Comparison of ENCODE assay signal across 1 cellular context in genomic region chr17:32876414-32877163, GRCh38.
TF ChIP-seq lines count a peak whose summit lies in the region.

Gene MYO1D, minus strand, starts transcription at chr17:32877124. Its CDS starts 252 bp downstream, at chr17:32876872.

TF ChIP-seq in K562, 482 proteins besides CTCF, POLR2A, EP300 and RAD21 (continued from another document and continues in another):
- TF ChIP-seq NFIX (CRISPR knock-in tag; IDR thresholded peaks at IDR 0.05; ENCODE audit: low read depth) (no peak), PTBP1 (IDR thresholded peaks at IDR 0.05; ENCODE audit: low read depth, low read length) (no peak), ZKSCAN8 (CRISPR knock-in tag; IDR thresholded peaks at IDR 0.05) (no peak), JUND (IDR thresholded peaks at IDR 0.05; ENCODE audit: borderline replicate concordance, low read depth, low read length) (peak; percentile 55; the same call in 1 of the 2 replicates), JUND (tag; IDR thresholded peaks at IDR 0.05; ENCODE audit: borderline replicate concordance, low read depth, low read length) (peak; percentile 66; the same call in 1 of the 3 replicates), KAT7 (CRISPR knock-in tag; IDR thresholded peaks at IDR 0.05; ENCODE audit: borderline replicate concordance) (no peak), MITF (IDR thresholded peaks at IDR 0.05) (no peak), ZNF408 (CRISPR knock-in tag; IDR thresholded peaks at IDR 0.05; ENCODE audit: low read depth) (no peak), NFATC3 (IDR thresholded peaks at IDR 0.05) (0 out of 2 replicates have a peak, but pooled peaks have one; percentile 88), LCOR (CRISPR knock-in tag; IDR thresholded peaks at IDR 0.05) (no peak), E2F1 (CRISPR knock-in tag; IDR thresholded peaks at IDR 0.05) (peak; percentile 59; the same call in 1 of the 2 replicates), E4F1 (CRISPR knock-in tag; IDR thresholded peaks at IDR 0.05; ENCODE audit: borderline replicate concordance) (no peak), FUS (optimal IDR thresholded peaks at IDR 0.05; ENCODE audit: low read depth, low read length) (peak; percentile 78), KAT8 (IDR thresholded peaks at IDR 0.05; ENCODE audit: low read depth) (no peak), NUFIP1 (IDR thresholded peaks at IDR 0.05; ENCODE audit: partially characterized antibody) (no peak), RUNX1 (IDR thresholded peaks at IDR 0.05; ENCODE audit: low read depth) (no peak), SAFB (IDR thresholded peaks at IDR 0.05; ENCODE audit: borderline replicate concordance, low read depth, low read length) (peak; percentile 56; the same call in 1 of the 2 replicates), EP400 (IDR thresholded peaks at IDR 0.05) (peak; percentile 62; the same call in 1 of the 2 replicates), GTF2B (IDR thresholded peaks at IDR 0.05; ENCODE audit: extremely low read depth, insufficient read length) (no peak), CBX1 (IDR thresholded peaks at IDR 0.05; ENCODE audit: low read depth) (no peak), EGR1 (conservative IDR thresholded peaks at IDR 0.05) (peak; percentile 68), POLR2AphosphoS2 (IDR thresholded peaks at IDR 0.05; ENCODE audit: low read length) (no peak), MBD2 (IDR thresholded peaks at IDR 0.05; ENCODE audit: borderline replicate concordance, low read depth) (no peak), ZNF583 (CRISPR knock-in tag; IDR thresholded peaks at IDR 0.05) (peak; percentile 48; the same call in 1 of the 2 replicates), ZBTB7A (IDR thresholded peaks at IDR 0.05; ENCODE audit: borderline replicate concordance, control insufficient read depth, low read depth, low read length) (peak; percentile 83), GMEB1 (CRISPR knock-in tag; IDR thresholded peaks at IDR 0.05) (0 out of 2 replicates have a peak, but pooled peaks have one; percentile 6), EHMT2 (IDR thresholded peaks at IDR 0.05) (no peak), GABPB1 (CRISPR knock-in tag; IDR thresholded peaks at IDR 0.05) (no peak), ILK (tag; IDR thresholded peaks at IDR 0.05; ENCODE audit: borderline replicate concordance, low read depth) (no peak), KHSRP (IDR thresholded peaks at IDR 0.05) (no peak), SMARCB1 (IDR thresholded peaks at IDR 0.05; ENCODE audit: insufficient read length, low read depth) (no peak)
- TF ChIP-seq, protein P1, sequence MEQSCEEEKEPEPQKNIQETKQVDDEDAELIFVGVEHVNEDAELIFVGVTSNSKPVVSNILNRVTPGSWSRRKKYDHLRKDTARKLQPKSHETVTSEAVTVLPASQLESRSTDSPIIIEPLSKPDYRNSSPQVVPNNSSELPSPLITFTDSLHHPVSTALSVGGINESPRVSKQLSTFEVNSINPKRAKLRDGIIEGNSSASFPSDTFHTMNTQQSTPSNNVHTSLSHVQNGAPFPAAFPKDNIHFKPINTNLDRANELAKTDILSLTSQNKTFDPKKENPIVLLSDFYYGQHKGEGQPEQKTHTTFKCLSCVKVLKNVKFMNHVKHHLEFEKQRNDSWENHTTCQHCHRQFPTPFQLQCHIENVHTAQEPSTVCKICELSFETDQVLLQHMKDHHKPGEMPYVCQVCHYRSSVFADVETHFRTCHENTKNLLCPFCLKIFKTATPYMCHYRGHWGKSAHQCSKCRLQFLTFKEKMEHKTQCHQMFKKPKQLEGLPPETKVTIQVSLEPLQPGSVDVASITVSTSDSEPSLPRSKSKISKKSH (CRISPR knock-in tag; IDR thresholded peaks at IDR 0.05): no peak
- TF ChIP-seq, protein P2, sequence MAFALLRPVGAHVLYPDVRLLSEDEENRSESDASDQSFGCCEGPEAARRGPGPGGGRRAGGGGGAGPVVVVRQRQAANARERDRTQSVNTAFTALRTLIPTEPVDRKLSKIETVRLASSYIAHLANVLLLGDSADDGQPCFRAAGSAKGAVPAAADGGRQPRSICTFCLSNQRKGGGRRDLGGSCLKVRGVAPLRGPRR (CRISPR knock-in tag; IDR thresholded peaks at IDR 0.05): no peak
- TF ChIP-seq, protein P3, sequence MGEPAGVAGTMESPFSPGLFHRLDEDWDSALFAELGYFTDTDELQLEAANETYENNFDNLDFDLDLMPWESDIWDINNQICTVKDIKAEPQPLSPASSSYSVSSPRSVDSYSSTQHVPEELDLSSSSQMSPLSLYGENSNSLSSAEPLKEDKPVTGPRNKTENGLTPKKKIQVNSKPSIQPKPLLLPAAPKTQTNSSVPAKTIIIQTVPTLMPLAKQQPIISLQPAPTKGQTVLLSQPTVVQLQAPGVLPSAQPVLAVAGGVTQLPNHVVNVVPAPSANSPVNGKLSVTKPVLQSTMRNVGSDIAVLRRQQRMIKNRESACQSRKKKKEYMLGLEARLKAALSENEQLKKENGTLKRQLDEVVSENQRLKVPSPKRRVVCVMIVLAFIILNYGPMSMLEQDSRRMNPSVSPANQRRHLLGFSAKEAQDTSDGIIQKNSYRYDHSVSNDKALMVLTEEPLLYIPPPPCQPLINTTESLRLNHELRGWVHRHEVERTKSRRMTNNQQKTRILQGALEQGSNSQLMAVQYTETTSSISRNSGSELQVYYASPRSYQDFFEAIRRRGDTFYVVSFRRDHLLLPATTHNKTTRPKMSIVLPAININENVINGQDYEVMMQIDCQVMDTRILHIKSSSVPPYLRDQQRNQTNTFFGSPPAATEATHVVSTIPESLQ (CRISPR knock-in tag; IDR thresholded peaks at IDR 0.05): no peak
- TF ChIP-seq, protein P4, sequence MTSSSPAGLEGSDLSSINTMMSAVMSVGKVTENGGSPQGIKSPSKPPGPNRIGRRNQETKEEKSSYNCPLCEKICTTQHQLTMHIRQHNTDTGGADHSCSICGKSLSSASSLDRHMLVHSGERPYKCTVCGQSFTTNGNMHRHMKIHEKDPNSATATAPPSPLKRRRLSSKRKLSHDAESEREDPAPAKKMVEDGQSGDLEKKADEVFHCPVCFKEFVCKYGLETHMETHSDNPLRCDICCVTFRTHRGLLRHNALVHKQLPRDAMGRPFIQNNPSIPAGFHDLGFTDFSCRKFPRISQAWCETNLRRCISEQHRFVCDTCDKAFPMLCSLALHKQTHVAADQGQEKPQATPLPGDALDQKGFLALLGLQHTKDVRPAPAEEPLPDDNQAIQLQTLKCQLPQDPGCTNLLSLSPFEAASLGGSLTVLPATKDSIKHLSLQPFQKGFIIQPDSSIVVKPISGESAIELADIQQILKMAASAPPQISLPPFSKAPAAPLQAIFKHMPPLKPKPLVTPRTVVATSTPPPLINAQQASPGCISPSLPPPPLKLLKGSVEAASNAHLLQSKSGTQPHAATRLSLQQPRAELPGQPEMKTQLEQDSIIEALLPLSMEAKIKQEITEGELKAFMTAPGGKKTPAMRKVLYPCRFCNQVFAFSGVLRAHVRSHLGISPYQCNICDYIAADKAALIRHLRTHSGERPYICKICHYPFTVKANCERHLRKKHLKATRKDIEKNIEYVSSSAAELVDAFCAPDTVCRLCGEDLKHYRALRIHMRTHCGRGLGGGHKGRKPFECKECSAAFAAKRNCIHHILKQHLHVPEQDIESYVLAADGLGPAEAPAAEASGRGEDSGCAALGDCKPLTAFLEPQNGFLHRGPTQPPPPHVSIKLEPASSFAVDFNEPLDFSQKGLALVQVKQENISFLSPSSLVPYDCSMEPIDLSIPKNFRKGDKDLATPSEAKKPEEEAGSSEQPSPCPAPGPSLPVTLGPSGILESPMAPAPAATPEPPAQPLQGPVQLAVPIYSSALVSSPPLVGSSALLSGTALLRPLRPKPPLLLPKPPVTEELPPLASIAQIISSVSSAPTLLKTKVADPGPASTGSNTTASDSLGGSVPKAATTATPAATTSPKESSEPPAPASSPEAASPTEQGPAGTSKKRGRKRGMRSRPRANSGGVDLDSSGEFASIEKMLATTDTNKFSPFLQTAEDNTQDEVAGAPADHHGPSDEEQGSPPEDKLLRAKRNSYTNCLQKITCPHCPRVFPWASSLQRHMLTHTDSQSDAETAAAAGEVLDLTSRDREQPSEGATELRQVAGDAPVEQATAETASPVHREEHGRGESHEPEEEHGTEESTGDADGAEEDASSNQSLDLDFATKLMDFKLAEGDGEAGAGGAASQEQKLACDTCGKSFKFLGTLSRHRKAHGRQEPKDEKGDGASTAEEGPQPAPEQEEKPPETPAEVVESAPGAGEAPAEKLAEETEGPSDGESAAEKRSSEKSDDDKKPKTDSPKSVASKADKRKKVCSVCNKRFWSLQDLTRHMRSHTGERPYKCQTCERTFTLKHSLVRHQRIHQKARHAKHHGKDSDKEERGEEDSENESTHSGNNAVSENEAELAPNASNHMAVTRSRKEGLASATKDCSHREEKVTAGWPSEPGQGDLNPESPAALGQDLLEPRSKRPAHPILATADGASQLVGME (CRISPR knock-in tag; IDR thresholded peaks at IDR 0.05): peak; percentile 87
- TF ChIP-seq, protein P5, sequence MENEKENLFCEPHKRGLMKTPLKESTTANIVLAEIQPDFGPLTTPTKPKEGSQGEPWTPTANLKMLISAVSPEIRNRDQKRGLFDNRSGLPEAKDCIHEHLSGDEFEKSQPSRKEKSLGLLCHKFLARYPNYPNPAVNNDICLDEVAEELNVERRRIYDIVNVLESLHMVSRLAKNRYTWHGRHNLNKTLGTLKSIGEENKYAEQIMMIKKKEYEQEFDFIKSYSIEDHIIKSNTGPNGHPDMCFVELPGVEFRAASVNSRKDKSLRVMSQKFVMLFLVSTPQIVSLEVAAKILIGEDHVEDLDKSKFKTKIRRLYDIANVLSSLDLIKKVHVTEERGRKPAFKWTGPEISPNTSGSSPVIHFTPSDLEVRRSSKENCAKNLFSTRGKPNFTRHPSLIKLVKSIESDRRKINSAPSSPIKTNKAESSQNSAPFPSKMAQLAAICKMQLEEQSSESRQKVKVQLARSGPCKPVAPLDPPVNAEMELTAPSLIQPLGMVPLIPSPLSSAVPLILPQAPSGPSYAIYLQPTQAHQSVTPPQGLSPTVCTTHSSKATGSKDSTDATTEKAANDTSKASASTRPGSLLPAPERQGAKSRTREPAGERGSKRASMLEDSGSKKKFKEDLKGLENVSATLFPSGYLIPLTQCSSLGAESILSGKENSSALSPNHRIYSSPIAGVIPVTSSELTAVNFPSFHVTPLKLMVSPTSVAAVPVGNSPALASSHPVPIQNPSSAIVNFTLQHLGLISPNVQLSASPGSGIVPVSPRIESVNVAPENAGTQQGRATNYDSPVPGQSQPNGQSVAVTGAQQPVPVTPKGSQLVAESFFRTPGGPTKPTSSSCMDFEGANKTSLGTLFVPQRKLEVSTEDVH (IDR thresholded peaks at IDR 0.05; ENCODE audit: low read depth, partially characterized antibody): peak; percentile 63
